ENCODE assay signal across 22 cellular contexts in genomic region chr17:48993305-48993704, GRCh38. TPM values are rescaled to one million over a fixed set of nuclear protein-coding genes. Genes with fewer than 3 reads are reported as not detected.
DNase-seq lines count a peak whose midpoint lies in the region; ATAC-seq, FAIRE-seq and TF ChIP-seq lines count a peak whose summit lies in the region.
"Had no signal": no experiment of that assay in that cellular context is flagged by ENCODE, and none has a peak within 500 bp of the region (broad histone marks: within the 10 kb centered on the region; RNA-seq: fewer than 3 reads in every experiment).

No MANE protein-coding gene starts in this region.

- H4K20me1 ChIP-seq in HepG2 (ENCODE audit: insufficient read depth, low read length): no peaks in the 10 kb centered on the region

- H3K36me3 Mint-ChIP-seq in nephron (ENCODE audit: low read depth): no peaks in the 10 kb centered on the region
- H3K36me3 Mint-ChIP-seq: CD8-positive, alpha-beta memory T cell had no signal

- H3K4me1 Mint-ChIP-seq in nephron: peaks cover 8% of the 10 kb centered on the region

- H3K4me3 ChIP-seq in HepG2 (replicated peaks in 1 of 3; ENCODE audit: insufficient read depth in 1 of 3, low read depth in 2 of 3, low read length in 3 of 3): no peak overlapping the region
- no peak overlapping the region for H3K4me3 ChIP-seq in right lobe of liver
- H3K4me3 ChIP-seq: BLaER1 treated with 17β-estradiol and CSF1 and Interleukin-3, amounts not matched to agents 10 nM and 100 nM; GM23248; SJSA1 had no signal

- no peak for ATAC-seq in HepG2
- no peak for ATAC-seq in right lobe of liver
- no peak for ATAC-seq in HG02970 (IDR thresholded peaks at IDR 0.05; ENCODE audit: low FRiP score, unreplicated experiment)

- BruUV-seq in HepG2 (replicated peaks; lab: Mats Ljungman, UMichigan): no TSS peak

- H3K9ac ChIP-seq in HepG2 (ENCODE audit: insufficient read depth, low read depth, low read length): no peak overlapping the region
- H3K9ac ChIP-seq: BLaER1 treated with 17β-estradiol and CSF1 and Interleukin-3, amounts not matched to agents 10 nM and 100 nM; GM23248 had no signal

- H3K9me3 Mint-ChIP-seq in nephron: no peaks in the 10 kb centered on the region

- no peak overlapping the region for H3K4me2 ChIP-seq in HepG2 (ENCODE audit: low read depth, low read length)
- H3K4me2 ChIP-seq: BLaER1 treated with 17β-estradiol and CSF1 and Interleukin-3, amounts not matched to agents 10 nM and 100 nM had no signal

- H3K9me3 ChIP-seq in HepG2 (ENCODE audit: low read length) (no peaks in the 10 kb centered on the region), right lobe of liver (no peaks in the 10 kb centered on the region)
- H3K9me3 ChIP-seq: BLaER1 treated with 17β-estradiol and CSF1 and Interleukin-3, amounts not matched to agents 10 nM and 100 nM; SJSA1 had no signal

- H3K4me3 Mint-ChIP-seq in nephron: peak overlapping the region; percentile 30 to 52 (median 35)
- H3K4me3 Mint-ChIP-seq: CD8-positive, alpha-beta memory T cell had no signal

- POLR2A ChIA-PET in HepG2 (lab: Yijun Ruan, JAX): interaction anchor here (8.6 kb wide), 1 partner anchor 22 kb away, joined by 268 read pairs; the partner anchor contains the start of gene GIP

- H3K27ac ChIP-seq in HepG2 (ENCODE audit: extremely low read length, insufficient read depth, low read length) (no peak overlapping the region), right lobe of liver (no peak overlapping the region)
- H3K27ac ChIP-seq: BLaER1 treated with 17β-estradiol and CSF1 and Interleukin-3, amounts not matched to agents 10 nM and 100 nM; GM23248; SJSA1 had no signal

- peaks cover 42% of the 10 kb centered on the region for H3K27me3 Mint-ChIP-seq in nephron (ENCODE audit: low read depth)

- intact Hi-C loops in HepG2 (cut with micrococcal nuclease; ENCODE audit: unreplicated experiment): no loop called here
- intact Hi-C loops in right lobe of liver (cut with DNase I): no loop called here

- peaks cover 27% of the 10 kb centered on the region for H3K79me2 ChIP-seq in HepG2 (ENCODE audit: insufficient read depth, low read length)

- TF ChIP-seq EP300 in HepG2 (IDR thresholded peaks at IDR 0.05; ENCODE audit: low read depth in 2 of 2, low read length in 2 of 2) (no peak), HepG2 (CRISPR knock-in tag; IDR thresholded peaks at IDR 0.05; ENCODE audit: borderline replicate concordance) (no peak)

- TF ChIP-seq CTCF in HepG2 (CRISPR knock-in tag; IDR thresholded peaks at IDR 0.05): no peak
- no peak for TF ChIP-seq CTCF in right lobe of liver (IDR thresholded peaks at IDR 0.05)
- no peak for TF ChIP-seq CTCF in nephron (IDR thresholded peaks at IDR 0.05; ENCODE audit: unreplicated experiment in 3 of 3)

- H3K27me3 ChIP-seq in HepG2 (ENCODE audit: control insufficient read depth in 1 of 2, insufficient read depth in 2 of 2, low read length in 2 of 2): peaks cover 0 to 3% of the 10 kb centered on the region in 2 experiments; a peak in 1 of 5 replicates
- peaks cover 22 to 74% of the 10 kb centered on the region in 2 donors for H3K27me3 ChIP-seq in right lobe of liver

- in situ Hi-C loops in HepG2 (cut with HindIII; ENCODE audit: extremely low pct_ligation_motif_present, low pct_unique_long_range_greater_than_20kb): no loop called here

- TF ChIP-seq POLR2A in HepG2 (IDR thresholded peaks at IDR 0.05; ENCODE audit: insufficient read depth in 1 of 2, low read depth in 2 of 2, low read length in 2 of 2): no peak
- TF ChIP-seq POLR2A in right lobe of liver (IDR thresholded peaks at IDR 0.05): no peak

- peak overlapping the region in 1 of 3 experiments; percentile 97 for H3K27ac Mint-ChIP-seq in nephron
- H3K27ac Mint-ChIP-seq: CD8-positive, alpha-beta memory T cell had no signal

- peaks cover 14% of the 10 kb centered on the region for H3K4me1 ChIP-seq in HepG2 (ENCODE audit: insufficient read depth, low read length)
- H3K4me1 ChIP-seq in right lobe of liver: peaks cover 0 to 2% (median 0%) of the 10 kb centered on the region in 4 donors

- TF ChIP-seq RAD21 in HepG2 (CRISPR knock-in tag; IDR thresholded peaks at IDR 0.05): no peak

- H3K36me3 ChIP-seq in HepG2 (replicated peaks in 1 of 2; ENCODE audit: control insufficient read depth in 1 of 2, insufficient read depth in 2 of 2, low read length in 2 of 2) (no peaks in the 10 kb centered on the region), right lobe of liver (no peaks in the 10 kb centered on the region)
- H3K36me3 ChIP-seq: BLaER1 treated with 17β-estradiol and CSF1 and Interleukin-3, amounts not matched to agents 10 nM and 100 nM had no signal

- CTCF ChIA-PET in HepG2 (lab: Yijun Ruan, JAX; ENCODE audit: low intra/inter-chr PET ratio, low total read pairs): no interaction called here

- no peak overlapping the region for H2AFZ ChIP-seq in HepG2 (ENCODE audit: low read length)
- H2AFZ ChIP-seq: GM23248 had no signal

- FAIRE-seq in HepG2 (lab: Jason Lieb, UNC): no peak
- FAIRE-seq in colon (lab: Jason Lieb, UNC): peak; percentile 78
- FAIRE-seq: GM12892, GM18507 had no signal

- DNase-seq in HepG2 (ENCODE audit: low spot score) (no peak), right lobe of liver (no peak), middle frontal gyrus (ENCODE audit: extremely low spot score, low spot score) (no peak), OCI-M2 (lab: John Stamatoyannopoulos, UW; ENCODE audit: unreplicated experiment) (no peak), hippocampal formation (lab: John Stamatoyannopoulos, UW) (no peak)
- DNase-seq: CD8-positive, alpha-beta memory T cell; DMS53; GM23248; HCEC 1CT; KBM-7; NCI-H1105 treated with DMSO at 0.1 percent for 48 hours; NCI-H1694; NCI-H2107; NCI-H2227 treated with DMSO at 0.1 percent for 48 hours; NCI-H510A treated with DMSO at 0.1 percent for 48 hours had no signal

RNA-seq across cellular contexts. Expression of gene IGF2BP1, which starts 3.9 kb away (rescaled TPM):
- total RNA-seq in HepG2 (2016; rRNA removed; fragmentation: Illumina TruSeq; extraction: Trizol) (75.1 and 116 TPM in 2 replicates), right lobe of liver (under 1 TPM in 1 of 6 experiments, not detected in 5; 0.56 TPM)
- 9.9 and 10.7 TPM in 2 replicates for total RNA-seq in HepG2 (2016; cell fraction: cytosol; rRNA removed; fragmentation: Illumina TruSeq; extraction: Trizol; ENCODE audit: low read depth)
- 72.3 and 98.1 TPM in 2 replicates for total RNA-seq in HepG2 (2016; cell fraction: insoluble cytoplasmic fraction; rRNA removed; fragmentation: Illumina TruSeq; extraction: Trizol)
- 48.4 and 51.3 TPM in 2 replicates for total RNA-seq in HepG2 (2016; cell fraction: membrane; rRNA removed; fragmentation: Illumina TruSeq; extraction: Trizol)
- total RNA-seq in HepG2 (2016; cell fraction: nucleus; rRNA removed; fragmentation: Illumina TruSeq; extraction: Trizol): 85.9 and 101 TPM in 2 replicates
- polyA plus RNA-seq in HepG2 (2011; rRNA removed): 29.0 and 29.7 TPM in 2 replicates
- 20.8 and 22.5 TPM in 2 replicates for polyA plus RNA-seq in HepG2 (2011; cell fraction: cytosol; rRNA removed)
- 55.5 and 77.0 TPM in 2 replicates for polyA plus RNA-seq in HepG2 (2011; cell fraction: nucleus; rRNA removed)
- 38.7 and 44.9 TPM in 2 replicates for polyA plus RNA-seq in HepG2 (2012)
- polyA plus RNA-seq in HepG2 (2016; cell fraction: cytosol; fragmentation: Illumina TruSeq; extraction: Trizol; ENCODE audit: low read depth): 5.3 and 5.9 TPM in 2 replicates
- polyA plus RNA-seq in HepG2 (2016; cell fraction: insoluble cytoplasmic fraction; fragmentation: Illumina TruSeq; extraction: Trizol; ENCODE audit: low read depth): 74.2 and 94.4 TPM in 2 replicates
- polyA plus RNA-seq in HepG2 (2016; cell fraction: membrane; fragmentation: Illumina TruSeq; extraction: Trizol; ENCODE audit: low read depth): 16.6 and 19.1 TPM in 2 replicates
- polyA plus RNA-seq in HepG2 (2016; cell fraction: nucleus; fragmentation: Illumina TruSeq; extraction: Trizol; ENCODE audit: insufficient read depth, low read depth): 92.5 and 99.5 TPM in 2 replicates
- polyA minus RNA-seq in HepG2 (2011; rRNA and poly(A)+ RNA removed; ENCODE audit: low replicate concordance): 12.9 and 68.2 TPM in 2 replicates
- 68.9 and 72.7 TPM in 2 replicates for polyA minus RNA-seq in HepG2 (2011; cell fraction: cytosol; rRNA and poly(A)+ RNA removed)
- 66.3 and 72.9 TPM in 2 replicates for polyA minus RNA-seq in HepG2 (2011; cell fraction: nucleus; rRNA and poly(A)+ RNA removed)
- polyA plus RNA-seq: CD8-positive, alpha-beta memory T cell had no signal

RNA-seq across cellular contexts. Expression of gene GIP, which starts 24.9 kb away (rescaled TPM):
- total RNA-seq in HepG2 (2016; rRNA removed; fragmentation: Illumina TruSeq; extraction: Trizol): 0.73 TPM in 1 of 2 replicates, not detected in the other
- 0.71 and 1.1 TPM in 2 replicates for total RNA-seq in HepG2 (2016; cell fraction: cytosol; rRNA removed; fragmentation: Illumina TruSeq; extraction: Trizol; ENCODE audit: low read depth)
- 0.39 and 0.52 TPM in 2 replicates for total RNA-seq in HepG2 (2016; cell fraction: insoluble cytoplasmic fraction; rRNA removed; fragmentation: Illumina TruSeq; extraction: Trizol)
- total RNA-seq in HepG2 (2016; cell fraction: membrane; rRNA removed; fragmentation: Illumina TruSeq; extraction: Trizol): 0.38 and 0.46 TPM in 2 replicates
- not detected in 2 replicates for total RNA-seq in HepG2 (2016; cell fraction: nucleus; rRNA removed; fragmentation: Illumina TruSeq; extraction: Trizol)
- 0.55 and 0.70 TPM in 2 replicates for polyA plus RNA-seq in HepG2 (2011; rRNA removed)
- polyA plus RNA-seq in HepG2 (2011; cell fraction: cytosol; rRNA removed): 0.20 TPM in 1 of 2 replicates, not detected in the other
- polyA plus RNA-seq in HepG2 (2011; cell fraction: nucleus; rRNA removed): not detected in 2 replicates
- polyA plus RNA-seq in HepG2 (2012): 0.56 TPM in 1 of 2 replicates, not detected in the other
- polyA plus RNA-seq in HepG2 (2016; cell fraction: cytosol; fragmentation: Illumina TruSeq; extraction: Trizol; ENCODE audit: low read depth): 1.2 and 2.0 TPM in 2 replicates
- polyA plus RNA-seq in HepG2 (2016; cell fraction: insoluble cytoplasmic fraction; fragmentation: Illumina TruSeq; extraction: Trizol; ENCODE audit: low read depth): 0.86 TPM in 1 of 2 replicates, not detected in the other
- polyA plus RNA-seq in HepG2 (2016; cell fraction: membrane; fragmentation: Illumina TruSeq; extraction: Trizol; ENCODE audit: low read depth): 0.58 and 0.61 TPM in 2 replicates
- polyA plus RNA-seq in HepG2 (2016; cell fraction: nucleus; fragmentation: Illumina TruSeq; extraction: Trizol; ENCODE audit: insufficient read depth, low read depth): not detected in 2 replicates
- polyA minus RNA-seq in HepG2 (2011; rRNA and poly(A)+ RNA removed; ENCODE audit: low replicate concordance): not detected in 2 replicates
- not detected in 2 replicates for polyA minus RNA-seq in HepG2 (2011; cell fraction: cytosol; rRNA and poly(A)+ RNA removed)
- not detected in 2 replicates for polyA minus RNA-seq in HepG2 (2011; cell fraction: nucleus; rRNA and poly(A)+ RNA removed)
- total RNA-seq in right lobe of liver: not detected
- total RNA-seq: CD8-positive, alpha-beta memory T cell; GM23248; SJSA1 had no signal
- polyA plus RNA-seq: CD8-positive, alpha-beta memory T cell had no signal

RNA-seq across cellular contexts. Expression of gene SNF8, which starts 48.7 kb away (rescaled TPM):
- 152 and 153 TPM in 2 replicates for total RNA-seq in HepG2 (2016; rRNA removed; fragmentation: Illumina TruSeq; extraction: Trizol)
- total RNA-seq in HepG2 (2016; cell fraction: cytosol; rRNA removed; fragmentation: Illumina TruSeq; extraction: Trizol; ENCODE audit: low read depth): 379 and 415 TPM in 2 replicates
- 132 and 156 TPM in 2 replicates for total RNA-seq in HepG2 (2016; cell fraction: insoluble cytoplasmic fraction; rRNA removed; fragmentation: Illumina TruSeq; extraction: Trizol)
- total RNA-seq in HepG2 (2016; cell fraction: membrane; rRNA removed; fragmentation: Illumina TruSeq; extraction: Trizol): 389 and 390 TPM in 2 replicates
- total RNA-seq in HepG2 (2016; cell fraction: nucleus; rRNA removed; fragmentation: Illumina TruSeq; extraction: Trizol): 78.5 and 80.0 TPM in 2 replicates
- 98.6 and 114 TPM in 2 replicates for polyA plus RNA-seq in HepG2 (2011; rRNA removed)
- 124 and 143 TPM in 2 replicates for polyA plus RNA-seq in HepG2 (2011; cell fraction: cytosol; rRNA removed)
- 64.9 and 71.3 TPM in 2 replicates for polyA plus RNA-seq in HepG2 (2011; cell fraction: nucleus; rRNA removed)
- 70.9 and 75.1 TPM in 2 replicates for polyA plus RNA-seq in HepG2 (2012)
- 660 and 736 TPM in 2 replicates for polyA plus RNA-seq in HepG2 (2016; cell fraction: cytosol; fragmentation: Illumina TruSeq; extraction: Trizol; ENCODE audit: low read depth)
- polyA plus RNA-seq in HepG2 (2016; cell fraction: insoluble cytoplasmic fraction; fragmentation: Illumina TruSeq; extraction: Trizol; ENCODE audit: low read depth): 201 and 220 TPM in 2 replicates
- 492 and 571 TPM in 2 replicates for polyA plus RNA-seq in HepG2 (2016; cell fraction: membrane; fragmentation: Illumina TruSeq; extraction: Trizol; ENCODE audit: low read depth)
- polyA plus RNA-seq in HepG2 (2016; cell fraction: nucleus; fragmentation: Illumina TruSeq; extraction: Trizol; ENCODE audit: insufficient read depth, low read depth): 195 and 196 TPM in 2 replicates
- 77.3 and 128 TPM in 2 replicates for polyA minus RNA-seq in HepG2 (2011; rRNA and poly(A)+ RNA removed; ENCODE audit: low replicate concordance)
- polyA minus RNA-seq in HepG2 (2011; cell fraction: cytosol; rRNA and poly(A)+ RNA removed): 24.9 and 39.6 TPM in 2 replicates
- polyA minus RNA-seq in HepG2 (2011; cell fraction: nucleus; rRNA and poly(A)+ RNA removed): 26.7 and 37.0 TPM in 2 replicates
- 10 to 100 TPM; 35.8 to 62.9 (median 47.5) TPM for total RNA-seq in right lobe of liver

Comparison
In these comparisons a context has a peak if more than half of its experiments do, and no peak if none do; other contexts are left out.
1. RNA of gene IGF2BP1, which starts 3.9 kb away (total RNA-seq): 9.9 to 116 TPM in HepG2; 0.56 TPM in right lobe of liver; every median in the first group is over 4 times any median in the second.